14 cellular contexts compared by ENCODE assay signal in the genomic region with DNA sequence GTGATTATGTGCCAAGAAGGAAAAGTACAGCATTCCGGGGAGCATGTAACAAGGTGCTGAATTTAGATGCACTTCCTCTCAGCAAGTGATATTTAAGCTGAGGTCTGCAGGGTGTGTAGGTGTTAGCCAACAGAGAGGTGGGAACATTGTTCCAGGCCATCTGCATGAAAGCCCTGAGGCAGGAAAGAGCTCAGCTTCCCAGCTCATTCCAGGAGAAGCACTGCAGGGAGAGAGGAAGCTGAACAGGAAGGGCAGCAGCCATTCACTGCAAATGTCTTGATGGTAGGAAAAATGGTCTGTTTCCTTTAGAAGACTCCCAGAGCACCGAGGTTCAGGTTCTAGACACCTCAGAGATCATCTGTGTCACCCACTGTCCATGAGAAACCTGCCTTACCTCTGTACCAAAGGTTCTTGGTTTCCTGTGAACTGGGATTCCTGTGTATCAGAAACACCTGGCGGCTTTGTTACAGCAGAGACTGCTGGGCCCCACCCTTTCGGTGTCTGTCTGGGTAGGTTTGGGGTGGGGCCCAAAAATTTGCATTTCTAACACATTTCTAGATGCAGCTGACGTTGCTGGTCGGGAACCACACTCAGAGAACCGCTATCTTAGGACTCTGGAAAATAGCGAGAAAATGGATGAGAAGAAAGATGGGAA.
DNase-seq lines count a peak whose midpoint lies in the region; ATAC-seq and TF ChIP-seq lines count a peak whose summit lies in the region.
"Had no signal": no experiment of that assay in that cellular context is flagged by ENCODE, and none has a peak within 500 bp of the region (broad histone marks: within the 10 kb centered on the region; RNA-seq: fewer than 3 reads in every experiment).

No MANE protein-coding gene starts in this region.

- peaks cover 0 to 43% (median 0%) of the 10 kb centered on the region in 3 donors for H3K36me3 ChIP-seq in esophagus squamous epithelium
- H3K36me3 ChIP-seq: thyroid gland had no signal

- peak; percentile 42 to 59 (median 42) for ATAC-seq in natural killer cell
- ATAC-seq in natural killer cell treated with Interleukin-12 subunit alpha and Interleukin-12 subunit beta and Interleukin-15 and Interleukin-18, amount 100 ng/mL, for 72 hours = no peak
- ATAC-seq in T-cell (replicated peaks in 1 of 4) = peak; percentile 16 to 46 (median 34)
- no peak for ATAC-seq in HG02610 (IDR thresholded peaks at IDR 0.05; ENCODE audit: unreplicated experiment)

- CTCF ChIA-PET in T-cell (lab: Charles Lee) = interaction anchor here in 1 of 2 donors (1.0 kb wide), 1 partner anchor 104 kb away, joined by 7 read pairs; no protein-coding TSS in a partner anchor

- no peak overlapping the region for H3K4me3 ChIP-seq in esophagus squamous epithelium
- H3K4me3 ChIP-seq: thyroid gland had no signal

- H3K27ac ChIP-seq in esophagus squamous epithelium (peak overlapping the region; percentile 21 to 62 (median 58)), temporal lobe (ENCODE audit: low read depth, low read length) (peak overlapping the region; percentile 36)
- H3K27ac ChIP-seq: C4-2B, parathyroid adenoma, thyroid gland had no signal

- no peaks in the 10 kb centered on the region for H3K27me3 ChIP-seq in esophagus squamous epithelium
- H3K27me3 ChIP-seq: thyroid gland had no signal

- POLR2A ChIA-PET in T-cell (lab: Charles Lee) = interaction anchor here (0.5 to 0.7 kb wide), 2 partner anchors 48 to 228 kb away, joined by 3 to 4 read pairs; no protein-coding TSS in a partner anchor

- intact Hi-C loops in natural killer cell (cut with micrococcal nuclease) (no loop called here), esophagus squamous epithelium (cut with DNase I) (no loop called here)

- H3K27ac Mint-ChIP-seq in natural killer cell = peak overlapping the region; percentile 74 to 76
- peak overlapping the region in 1 of 2 donors; percentile 72 for H3K27ac Mint-ChIP-seq in natural killer cell treated with Interleukin-12 subunit alpha and Interleukin-12 subunit beta and Interleukin-15 and Interleukin-18, amount 100 ng/mL, for 72 hours
- H3K27ac Mint-ChIP-seq in T-cell = peak overlapping the region; percentile 60 to 69

- no peaks in the 10 kb centered on the region for H3K9me3 Mint-ChIP-seq in natural killer cell
- H3K9me3 Mint-ChIP-seq in natural killer cell treated with Interleukin-12 subunit alpha and Interleukin-12 subunit beta and Interleukin-15 and Interleukin-18, amount 100 ng/mL, for 72 hours = peaks cover 3% of the 10 kb centered on the region
- peaks cover 2 to 8% (median 6%) of the 10 kb centered on the region in 3 donors for H3K9me3 Mint-ChIP-seq in T-cell

- H3K27me3 Mint-ChIP-seq in natural killer cell (ENCODE audit: low read depth in 2 of 2) = no peaks in the 10 kb centered on the region
- no peaks in the 10 kb centered on the region for H3K27me3 Mint-ChIP-seq in natural killer cell treated with Interleukin-12 subunit alpha and Interleukin-12 subunit beta and Interleukin-15 and Interleukin-18, amount 100 ng/mL, for 72 hours
- H3K27me3 Mint-ChIP-seq in T-cell = no peaks in the 10 kb centered on the region

- no peaks in the 10 kb centered on the region for H3K9me3 ChIP-seq in esophagus squamous epithelium
- H3K9me3 ChIP-seq: thyroid gland had no signal

- peak overlapping the region; percentile 60 for H3K4me3 Mint-ChIP-seq in natural killer cell
- H3K4me3 Mint-ChIP-seq in natural killer cell treated with Interleukin-12 subunit alpha and Interleukin-12 subunit beta and Interleukin-15 and Interleukin-18, amount 100 ng/mL, for 72 hours = no peak overlapping the region
- H3K4me3 Mint-ChIP-seq in T-cell = no peak overlapping the region

- TF ChIP-seq POLR2A in esophagus squamous epithelium (IDR thresholded peaks at IDR 0.05) = no peak

- TF ChIP-seq CTCF in natural killer cell (IDR thresholded peaks at IDR 0.05) (no peak), esophagus squamous epithelium (IDR thresholded peaks at IDR 0.05) (no peak)

- H3K36me3 Mint-ChIP-seq in natural killer cell = no peaks in the 10 kb centered on the region
- H3K36me3 Mint-ChIP-seq in natural killer cell treated with Interleukin-12 subunit alpha and Interleukin-12 subunit beta and Interleukin-15 and Interleukin-18, amount 100 ng/mL, for 72 hours = no peaks in the 10 kb centered on the region
- peaks cover 36% of the 10 kb centered on the region for H3K36me3 Mint-ChIP-seq in T-cell

- H3K4me1 ChIP-seq in esophagus squamous epithelium = peaks cover 0 to 41% (median 15%) of the 10 kb centered on the region in 3 donors
- H3K4me1 ChIP-seq: parathyroid adenoma had no signal

- 52 to 65% methylated on average over 7 to 8 of the region's 8 CpGs for WGBS in esophagus squamous epithelium, 2 donors

- DNase-seq in natural killer cell (no peak), T-cell (no peak), esophagus squamous epithelium (lab: John Stamatoyannopoulos, UW) (no peak), AML-193 (lab: John Stamatoyannopoulos, UW) (no peak), SHP77 (lab: John Stamatoyannopoulos, UW) (no peak)
- no peak for DNase-seq in natural killer cell treated with Interleukin-12 subunit alpha and Interleukin-12 subunit beta and Interleukin-15 and Interleukin-18, amount 100 ng/mL, for 72 hours (ENCODE audit: low spot score)
- DNase-seq: activated CD8-positive, alpha-beta memory T cell treated with anti-CD3 and anti-CD28 coated beads, Interleukin-2, amount 50 U/mL, for 48 hours; aorta; NCI-H82; thyroid gland had no signal

- H3K4me1 Mint-ChIP-seq in natural killer cell (peaks cover 58 to 65% of the 10 kb centered on the region in 2 donors), T-cell (peaks cover 27 to 42% (median 34%) of the 10 kb centered on the region in 3 donors)
- H3K4me1 Mint-ChIP-seq in natural killer cell treated with Interleukin-12 subunit alpha and Interleukin-12 subunit beta and Interleukin-15 and Interleukin-18, amount 100 ng/mL, for 72 hours (ENCODE audit: low read depth in 2 of 2) = peaks cover 20 to 54% of the 10 kb centered on the region in 2 donors

Comparison
In these comparisons a context has a peak if more than half of its experiments do, and no peak if none do; other contexts are left out.
1. ATAC-seq: peak in natural killer cell (3 of 3) and T-cell (4 of 4); none in natural killer cell treated with Interleukin-12 subunit alpha and Interleukin-12 subunit beta and Interleukin-15 and Interleukin-18, amount 100 ng/mL, for 72 hours (0 of 2) and HG02610 (single experiment).